In genomic region chr2:218286570-218287459, GRCh38 we compare ENCODE assay signal across 8 cellular contexts.
DNase-seq lines count a peak whose midpoint lies in the region; ATAC-seq and TF ChIP-seq lines count a peak whose summit lies in the region.

No MANE protein-coding gene starts in this region.

- H3K4me3 ChIP-seq in OCI-LY3 (ENCODE audit: low read length) (peak overlapping the region; percentile 96), muscle layer of duodenum (ENCODE audit: low read depth in 1 of 2, low read length in 2 of 2) (peak overlapping the region; percentile 52 to 65)

- 0 out of 2 replicates have a peak, but pooled peaks cover 2% of the 10 kb centered on the region for H3K79me2 ChIP-seq in OCI-LY3 (ENCODE audit: low read length)

- peak; percentile 70 for ATAC-seq in HG03045 (IDR thresholded peaks at IDR 0.05; ENCODE audit: unreplicated experiment)

- H3K9ac ChIP-seq in OCI-LY3 (ENCODE audit: low read length) = peak overlapping the region; percentile 89

- H3K27ac ChIP-seq in OCI-LY3 (ENCODE audit: low read length) (peak overlapping the region; percentile 83), muscle layer of duodenum (ENCODE audit: low read length) (peak overlapping the region; percentile 99)

- H4K20me1 ChIP-seq in OCI-LY3 (ENCODE audit: insufficient read depth, low read length) = no peaks in the 10 kb centered on the region

- H3K27me3 ChIP-seq in OCI-LY3 (ENCODE audit: low read depth, low read length) = no peaks in the 10 kb centered on the region
- no peaks in the 10 kb centered on the region for H3K27me3 ChIP-seq in muscle layer of duodenum (ENCODE audit: low read depth, low read length)

- TF ChIP-seq CTCF in OCI-LY3 (IDR thresholded peaks at IDR 0.05; ENCODE audit: low read depth, low read length) = no peak

- peak overlapping the region; percentile 93 for H3K4me2 ChIP-seq in OCI-LY3 (ENCODE audit: low read length)

- peaks cover 30% of the 10 kb centered on the region for H3K4me1 ChIP-seq in OCI-LY3 (ENCODE audit: low read length)
- H3K4me1 ChIP-seq in muscle layer of duodenum (ENCODE audit: control insufficient read depth in 1 of 2, insufficient read depth in 2 of 2, low read length in 2 of 2) = peaks cover 61 to 82% of the 10 kb centered on the region in 2 donors

- peak; percentile 85 for TF ChIP-seq POLR2A in erythroblast (IDR thresholded peaks at IDR 0.05; ENCODE audit: low read length)

- H3K9me3 ChIP-seq in OCI-LY3 (ENCODE audit: insufficient read depth, low read length) = no peaks in the 10 kb centered on the region
- no peaks in the 10 kb centered on the region for H3K9me3 ChIP-seq in muscle layer of duodenum (ENCODE audit: control insufficient read depth in 1 of 2, low read length in 2 of 2)

- peak overlapping the region; percentile 86 for H2AFZ ChIP-seq in OCI-LY3 (ENCODE audit: low read depth, low read length)

- DNase-seq in NCI-H2196 (lab: John Stamatoyannopoulos, UW; ENCODE audit: unreplicated experiment) (peak; percentile 10), NCI-H2196 treated with DMSO at 0.1 percent for 48 hours (lab: John Stamatoyannopoulos, UW; ENCODE audit: unreplicated experiment) (no peak), activated T-cell treated with anti-CD3 and anti-CD28 coated beads for 24 hours (ENCODE audit: low read depth) (peak; percentile 73), erythroblast (lab: John Stamatoyannopoulos, UW) (peak; percentile 98 to 99)
- peak; percentile 56 to 65 for DNase-seq in stimulated activated CD8-positive, alpha-beta memory T cell treated with anti-CD3 and anti-CD28 coated beads, Interleukin-7, amount 100 ng/mL, for 1 hour (ENCODE audit: low read depth in 2 of 2)

- H3K36me3 ChIP-seq in OCI-LY3 (replicated peaks; ENCODE audit: low read depth, low read length) (no peaks in the 10 kb centered on the region), muscle layer of duodenum (ENCODE audit: control insufficient read depth in 1 of 2, insufficient read depth in 2 of 2, low read length in 2 of 2) (peaks cover 0 to 13% of the 10 kb centered on the region in 2 donors)
